ENCODE assay signal across 8 cellular contexts in genomic region chr6:165821754-165822153, GRCh38.
"Had no signal": no experiment of that assay in that cellular context is flagged by ENCODE, and none has a peak within 500 bp of the region (broad histone marks: within the 10 kb centered on the region; RNA-seq: fewer than 3 reads in every experiment).

No MANE protein-coding gene starts in this region.

- ATAC-seq: stimulated activated naive CD8-positive, alpha-beta T cell treated with anti-CD3 and anti-CD28 coated beads, Interleukin-15, Interleukin-2, amounts not matched to agents 100 U/mL and 50 U/mL, for 24 hours had no signal

- H3K27ac ChIP-seq: heart right ventricle, ovary, suprapubic skin had no signal

- DNase-seq: activated B cell treated with CpG ODN at 0.5 μM for 24 hours; activated CD4-positive, alpha-beta T cell treated with anti-CD3 and anti-CD28 coated beads, Interleukin-2, amount 10 ng/mL, durations not matched to agents 24 days and 14 days; activated naive CD4-positive, alpha-beta T cell treated with anti-CD3 and anti-CD28 coated beads, Interleukin-2, amount 50 U/mL, for 16 hours; heart right ventricle; ovary; stimulated activated CD4-positive, alpha-beta T cell treated with anti-CD3 and anti-CD28 coated beads, Interleukin-2, amount 100 ng/mL, for 48 hours; stimulated activated naive CD8-positive, alpha-beta T cell treated with anti-CD3 and anti-CD28 coated beads, Interleukin-15, Interleukin-2, amounts not matched to agents 100 U/mL and 50 U/mL, for 24 hours had no signal
